1 cellular context compared by ENCODE assay signal in genomic region chr22:41238570-41239442, GRCh38.
TF ChIP-seq lines count a peak whose summit lies in the region.

No MANE protein-coding gene starts in this region.

TF ChIP-seq in endothelial cell of umbilical vein, 7 proteins besides CTCF, POLR2A, EP300 and RAD21:
- TF ChIP-seq MAX (IDR thresholded peaks at IDR 0.05; ENCODE audit: insufficient read depth, insufficient read length), result no peak
